In genomic region chr5:135194573-135195266, GRCh38 we compare ENCODE assay signal across 20 cellular contexts.
DNase-seq lines count a peak whose midpoint lies in the region; ATAC-seq and TF ChIP-seq lines count a peak whose summit lies in the region.
"Had no signal": no experiment of that assay in that cellular context is flagged by ENCODE, and none has a peak within 500 bp of the region (broad histone marks: within the 10 kb centered on the region; RNA-seq: fewer than 3 reads in every experiment).

No MANE protein-coding gene starts in this region.

- DNase-seq in AG08395 (ENCODE audit: low spot score), result peak; percentile 41
- peak; percentile 38 to 47 for DNase-seq in HAP-1 (ENCODE audit: low spot score in 2 of 2)
- DNase-seq in cardiac fibroblast (ENCODE audit: low read depth in 2 of 2), result peak; percentile 27 to 44
- DNase-seq in left lung, result no peak
- no peak for DNase-seq in iPS-NIHi11 (ENCODE audit: low spot score)
- no peak for DNase-seq in hepatocyte (ENCODE audit: low spot score)
- DNase-seq: activated CD4-positive, alpha-beta T cell treated with anti-CD3 and anti-CD28 coated beads, Interleukin-2, amount 50 U/mL, for 1 hour; activated naive CD8-positive, alpha-beta T cell treated with anti-CD3 and anti-CD28 coated beads for 36 hours; activated T-cell treated with anti-CD3 and anti-CD28 coated beads, Interleukin-2, amount 50 U/mL, for 4 hours; central memory CD4-positive, alpha-beta T cell; effector memory CD8-positive, alpha-beta T cell; gastrocnemius medialis; H9; MM.1S; NCI-H2029; NCI-H524 treated with DMSO at 0.1 percent for 48 hours; stimulated activated CD4-positive, alpha-beta T cell treated with anti-CD3 and anti-CD28 coated beads, Interleukin-2, amount 100 ng/mL, for 24 hours had no signal

- H3K27me3 ChIP-seq in HAP-1 (ENCODE audit: low read depth) (peaks cover 17% of the 10 kb centered on the region), left lung (peaks cover 30 to 54% of the 10 kb centered on the region in 2 donors), hepatocyte (peaks cover 5% of the 10 kb centered on the region)
- H3K27me3 ChIP-seq: gastrocnemius medialis had no signal

- TF ChIP-seq CTCF in cardiac fibroblast (IDR thresholded peaks at IDR 0.05; ENCODE audit: low read depth, low read length) (no peak), left lung (IDR thresholded peaks at IDR 0.05) (no peak), hepatocyte (IDR thresholded peaks at IDR 0.05; ENCODE audit: poor library complexity) (no peak)

- H3K9me3 ChIP-seq in HAP-1, result no peaks in the 10 kb centered on the region
- no peaks in the 10 kb centered on the region for H3K9me3 ChIP-seq in left lung
- H3K9me3 ChIP-seq in hepatocyte (ENCODE audit: low read depth), result no peaks in the 10 kb centered on the region
- H3K9me3 ChIP-seq: gastrocnemius medialis had no signal

- no peaks in the 10 kb centered on the region for H4K20me1 ChIP-seq in hepatocyte (ENCODE audit: insufficient read depth, poor library complexity, severe bottlenecking)

- no peak overlapping the region for H2AFZ ChIP-seq in hepatocyte

- no peaks in the 10 kb centered on the region for H3K9me2 ChIP-seq in hepatocyte (replicated peaks; ENCODE audit: insufficient read depth)

- H3K4me1 ChIP-seq in HAP-1, result peaks cover 19% of the 10 kb centered on the region
- peaks cover 3 to 9% of the 10 kb centered on the region in 2 donors for H3K4me1 ChIP-seq in left lung
- peaks cover 14% of the 10 kb centered on the region for H3K4me1 ChIP-seq in hepatocyte (ENCODE audit: insufficient read depth)

- H3K36me3 ChIP-seq in HAP-1 (replicated peaks), result no peaks in the 10 kb centered on the region
- no peaks in the 10 kb centered on the region for H3K36me3 ChIP-seq in left lung
- H3K36me3 ChIP-seq in hepatocyte (replicated peaks; ENCODE audit: insufficient read depth, low read depth), result no peaks in the 10 kb centered on the region
- H3K36me3 ChIP-seq: gastrocnemius medialis, SJSA1 had no signal

- intact Hi-C loops in left lung (cut with DNase I), result no loop called here

- peak; percentile 10 for ATAC-seq in left lung
- ATAC-seq in GM21360 (IDR thresholded peaks at IDR 0.05; ENCODE audit: unreplicated experiment), result no peak
- ATAC-seq in HG02981 (IDR thresholded peaks at IDR 0.05; ENCODE audit: unreplicated experiment), result no peak
- ATAC-seq: activated T-cell treated with anti-CD3 and anti-CD28 coated beads, Interleukin-2, amount 50 U/mL, for 4 hours; effector memory CD8-positive, alpha-beta T cell; gastrocnemius medialis had no signal

- no peak overlapping the region for H3K27ac ChIP-seq in left lung
- H3K27ac ChIP-seq in hepatocyte, result no peak overlapping the region
- H3K27ac ChIP-seq: gastrocnemius medialis, SJSA1 had no signal

- no peak overlapping the region for H3K4me2 ChIP-seq in hepatocyte

- H3K4me3 ChIP-seq in HAP-1 (no peak overlapping the region), cardiac fibroblast (replicated peaks in 1 of 2; ENCODE audit: low read depth in 2 of 2, low read length in 2 of 2) (no peak overlapping the region), left lung (no peak overlapping the region), hepatocyte (no peak overlapping the region)
- H3K4me3 ChIP-seq: gastrocnemius medialis, SJSA1 had no signal

- 77% methylated on average over 4 of the region's 4 CpGs for WGBS in hepatocyte (ENCODE audit: low lambda C conversion rate, missing lambda C conversion rate)

- in situ Hi-C loops in HAP-1 (cut with MboI; ENCODE audit: low sequenced_read_pairs), result loop anchor here (10.0 kb wide), 1 partner anchor 160 kb away; the partner anchor contains the start of gene PITX1

- no peaks in the 10 kb centered on the region for H3K79me2 ChIP-seq in hepatocyte

Comparison
In these comparisons a context has a peak if more than half of its experiments do, and no peak if none do; other contexts are left out.
1. DNase-seq: peak in AG08395 (single experiment), HAP-1 (2 of 2) and cardiac fibroblast (2 of 2); none in left lung (0 of 2), iPS-NIHi11 (single experiment) and hepatocyte (single experiment).